In genomic region chr5:90014420-90014819, GRCh38 we compare ENCODE assay signal across 11 cellular contexts.
A peak's percentile ranks its signal among the peaks of the same experiment; 100 is the strongest.
DNase-seq lines count a peak whose midpoint lies in the region; ATAC-seq, FAIRE-seq and TF ChIP-seq lines count a peak whose summit lies in the region.
"Had no signal": no experiment of that assay in that cellular context is flagged by ENCODE, and none has a peak within 500 bp of the region (broad histone marks: within the 10 kb centered on the region; RNA-seq: fewer than 3 reads in every experiment).

No MANE protein-coding gene starts in this region.

- no peak for DNase-seq in ACHN
- no peak for DNase-seq in pancreas
- DNase-seq in effector memory CD4-positive, alpha-beta T cell: no peak
- DNase-seq in left cardiac atrium: no peak
- DNase-seq: activated CD8-positive, alpha-beta memory T cell treated with anti-CD3 and anti-CD28 coated beads, Interleukin-2, amount 50 U/mL, for 48 hours had no signal

- ATAC-seq in GM18519 (IDR thresholded peaks at IDR 0.05; ENCODE audit: low FRiP score, unreplicated experiment) (peak; percentile 62), GM21381 (IDR thresholded peaks at IDR 0.05; ENCODE audit: unreplicated experiment) (peak; percentile 86), HG02970 (IDR thresholded peaks at IDR 0.05; ENCODE audit: low FRiP score, unreplicated experiment) (peak; percentile 74), HG03575 (IDR thresholded peaks at IDR 0.05; ENCODE audit: extremely low read depth, insufficient number of reproducible peaks, low FRiP score, unreplicated experiment) (peak; percentile 55), pancreas (no peak), left cardiac atrium (no peak)
- ATAC-seq: esophagus mucosa had no signal

- no peak for TF ChIP-seq CTCF in pancreas (IDR thresholded peaks at IDR 0.05)

- H3K4me3 ChIP-seq in pancreas: no peak overlapping the region
- H3K4me3 ChIP-seq in effector memory CD4-positive, alpha-beta T cell (ENCODE audit: insufficient read depth, low read depth, low read length, poor library complexity, severe bottlenecking): no peak overlapping the region

- intact Hi-C loops in pancreas (cut with DNase I): no loop called here
- intact Hi-C loops in left cardiac atrium (cut with DNase I): no loop called here

- H3K4me1 ChIP-seq in pancreas: no peaks in the 10 kb centered on the region
- H3K4me1 ChIP-seq in effector memory CD4-positive, alpha-beta T cell (ENCODE audit: control insufficient read depth, insufficient read depth, low read length, poor library complexity, severe bottlenecking): no peaks in the 10 kb centered on the region

- H3K27me3 ChIP-seq in pancreas: no peaks in the 10 kb centered on the region
- H3K27me3 ChIP-seq in effector memory CD4-positive, alpha-beta T cell (replicated peaks; ENCODE audit: control insufficient read depth, insufficient read depth, low read length, poor library complexity, severe bottlenecking): no peaks in the 10 kb centered on the region

- in situ Hi-C loops in ACHN (cut with HindIII; ENCODE audit: low pct_ligation_motif_present, low pct_unique_long_range_greater_than_20kb, low sequenced_read_pairs): no loop called here

- no peaks in the 10 kb centered on the region for H3K36me3 ChIP-seq in pancreas
- H3K36me3 ChIP-seq in effector memory CD4-positive, alpha-beta T cell (ENCODE audit: control insufficient read depth, insufficient read depth, low read length): no peaks in the 10 kb centered on the region

- no peaks in the 10 kb centered on the region for H3K9me3 ChIP-seq in pancreas
- no peaks in the 10 kb centered on the region for H3K9me3 ChIP-seq in effector memory CD4-positive, alpha-beta T cell (ENCODE audit: control insufficient read depth, low read length)

- no peak for FAIRE-seq in pancreas (lab: Jason Lieb, UNC)

- H3K27ac ChIP-seq in pancreas: no peak overlapping the region
- no peak overlapping the region for H3K27ac ChIP-seq in effector memory CD4-positive, alpha-beta T cell (ENCODE audit: insufficient read depth, low read length, poor library complexity, severe bottlenecking)
- H3K27ac ChIP-seq: C4-2B had no signal

Comparison
In these comparisons a context has a peak if more than half of its experiments do, and no peak if none do; other contexts are left out.
1. ATAC-seq: peak in GM18519 (single experiment), GM21381 (single experiment), HG02970 (single experiment) and HG03575 (single experiment); none in pancreas (0 of 4) and left cardiac atrium (0 of 2).